Comparison of ENCODE assay signal across 14 cellular contexts in genomic region chr6:16391451-16391912, GRCh38.
A peak's percentile ranks its signal among the peaks of the same experiment; 100 is the strongest.
DNase-seq lines count a peak whose midpoint lies in the region; ATAC-seq and TF ChIP-seq lines count a peak whose summit lies in the region.
"Had no signal": no experiment of that assay in that cellular context is flagged by ENCODE, and none has a peak within 500 bp of the region (broad histone marks: within the 10 kb centered on the region; RNA-seq: fewer than 3 reads in every experiment).

No MANE protein-coding gene starts in this region.

- peak overlapping the region; percentile 85 for H3K14ac ChIP-seq in IMR-90 (replicated peaks; ENCODE audit: low read depth, low read length)

- ATAC-seq in IMR-90 (ENCODE audit: low read depth) = peak; percentile 66
- peak; percentile 28 to 83 (median 62) for ATAC-seq in right lobe of liver
- no peak for ATAC-seq in thoracic aorta (ENCODE audit: insufficient number of reproducible peaks, low FRiP score, low read depth)
- no peak for ATAC-seq in GM18870 (IDR thresholded peaks at IDR 0.05; ENCODE audit: unreplicated experiment)
- ATAC-seq: PC-3; stimulated activated naive CD8-positive, alpha-beta T cell treated with anti-CD3 and anti-CD28 coated beads, Interleukin-15, Interleukin-2, amounts not matched to agents 100 U/mL and 50 U/mL, for 24 hours had no signal

- peak overlapping the region; percentile 64; the same call in 1 of the 2 replicates for H3K4me2 ChIP-seq in IMR-90 (ENCODE audit: low read depth, low read length)

- H4K8ac ChIP-seq in IMR-90 (ENCODE audit: low read depth in 2 of 2, low read length in 2 of 2) = peak overlapping the region; percentile 68 to 79; a peak in 3 of 4 replicates

- dilution Hi-C loops in IMR-90 (cut with HindIII; ENCODE audit: low sequenced_read_pairs, unreplicated experiment) = no loop called here

- no peaks in the 10 kb centered on the region; the same call in 1 of the 2 replicates for H3K36me3 ChIP-seq in IMR-90 (ENCODE audit: control insufficient read depth, insufficient read depth, low read length)
- no peaks in the 10 kb centered on the region for H3K36me3 ChIP-seq in right lobe of liver
- no peaks in the 10 kb centered on the region for H3K36me3 ChIP-seq in thoracic aorta

- H3K4ac ChIP-seq in IMR-90 (ENCODE audit: low read depth, low read length) = peak overlapping the region; percentile 93

- H3K9me3 ChIP-seq in IMR-90 (ENCODE audit: control insufficient read depth, insufficient read depth, low read length) (no peaks in the 10 kb centered on the region), right lobe of liver (no peaks in the 10 kb centered on the region), thoracic aorta (no peaks in the 10 kb centered on the region)

- peak overlapping the region; percentile 63 for H2AFZ ChIP-seq in IMR-90 (replicated peaks; ENCODE audit: low read length, poor library complexity)

- H3K27me3 ChIP-seq in IMR-90 (ENCODE audit: control insufficient read depth, insufficient read depth, low read length) = no peaks in the 10 kb centered on the region
- no peaks in the 10 kb centered on the region for H3K27me3 ChIP-seq in right lobe of liver
- no peaks in the 10 kb centered on the region for H3K27me3 ChIP-seq in thoracic aorta (replicated peaks; ENCODE audit: insufficient read depth)

- H4K20me1 ChIP-seq in IMR-90 (ENCODE audit: insufficient read depth, low read length) = no peaks in the 10 kb centered on the region

- no peak for TF ChIP-seq RAD21 in IMR-90 (IDR thresholded peaks at IDR 0.05; ENCODE audit: low read length)

- peaks cover 10% of the 10 kb centered on the region for H3K9me1 ChIP-seq in IMR-90 (ENCODE audit: insufficient read depth, low read length)

- peaks cover 15 to 18% of the 10 kb centered on the region in 2 experiments for H3K79me1 ChIP-seq in IMR-90 (ENCODE audit: low read depth in 1 of 2, low read length in 2 of 2)

- CTCF ChIA-PET in IMR-90 (lab: Yijun Ruan, JAX) = no interaction called here

- peak overlapping the region; percentile 92 for H2AK5ac ChIP-seq in IMR-90 (ENCODE audit: low read depth, low read length)

- H3K4me3 ChIP-seq in IMR-90 (ENCODE audit: insufficient read depth, low read depth, low read length) (no peak overlapping the region), right lobe of liver (no peak overlapping the region), thoracic aorta (no peak overlapping the region)

- TF ChIP-seq CTCF in IMR-90 (conservative IDR thresholded peaks at IDR 0.05; ENCODE audit: low read depth, low read length) (no peak), right lobe of liver (IDR thresholded peaks at IDR 0.05) (no peak), thoracic aorta (IDR thresholded peaks at IDR 0.05) (no peak)

- peak overlapping the region; percentile 89 for H2BK20ac ChIP-seq in IMR-90 (ENCODE audit: low read depth, low read length)

- BruUV-seq in IMR-90 (replicated peaks; lab: Mats Ljungman, UMichigan) = no TSS peak

- peak overlapping the region; percentile 77 for H3K23ac ChIP-seq in IMR-90 (ENCODE audit: low read depth, low read length)

- peak overlapping the region; percentile 44 for H3K18ac ChIP-seq in IMR-90 (ENCODE audit: low read depth, low read length)

- H2BK5ac ChIP-seq in IMR-90 (ENCODE audit: low read depth, low read length, poor library complexity, severe bottlenecking) = peak overlapping the region; percentile 82

- H2BK120ac ChIP-seq in IMR-90 (ENCODE audit: low read depth, low read length) = peak overlapping the region; percentile 96

- no peak overlapping the region for H3K9ac ChIP-seq in IMR-90 (ENCODE audit: low read depth, low read length)

- H3K27ac ChIP-seq in IMR-90 (ENCODE audit: insufficient read depth, low read length) (peak overlapping the region; percentile 85), right lobe of liver (peak overlapping the region; percentile 30 to 63 (median 49)), thoracic aorta (peak overlapping the region; percentile 60 to 67)

- intact Hi-C loops in IMR-90 (cut with micrococcal nuclease) (no loop called here), right lobe of liver (cut with DNase I) (no loop called here)

- TF ChIP-seq POLR2A in IMR-90 (IDR thresholded peaks at IDR 0.05; ENCODE audit: low read depth, low read length) (no peak), right lobe of liver (IDR thresholded peaks at IDR 0.05) (no peak)

- H4K91ac ChIP-seq in IMR-90 (ENCODE audit: insufficient read depth, low read depth, low read length) = peak overlapping the region; percentile 87

- POLR2A ChIA-PET in IMR-90 (lab: Charles Lee; ENCODE audit: unreplicated experiment) = no interaction called here

- in situ Hi-C loops in IMR-90 (cut with MboI; ENCODE audit: low sequenced_read_pairs) (no loop called here), ACHN (cut with HindIII; ENCODE audit: low pct_ligation_motif_present, low pct_unique_long_range_greater_than_20kb, low sequenced_read_pairs) (no loop called here)

- peak overlapping the region; percentile 66; the same call in 2 of the 3 replicates for H2BK15ac ChIP-seq in IMR-90 (ENCODE audit: low read depth, low read length)

- peak overlapping the region; percentile 40 for H4K5ac ChIP-seq in IMR-90 (ENCODE audit: low read depth, low read length)

- H3K4me1 ChIP-seq in IMR-90 (ENCODE audit: control insufficient read depth, insufficient read depth, low read length) (peaks cover 19% of the 10 kb centered on the region), right lobe of liver (peaks cover 0 to 13% (median 2%) of the 10 kb centered on the region in 4 donors), thoracic aorta (ENCODE audit: control insufficient read depth in 1 of 2, low read depth in 2 of 2) (peaks cover 11 to 17% of the 10 kb centered on the region in 2 donors)

- H2AK9ac ChIP-seq in IMR-90 (replicated peaks; ENCODE audit: low read depth, low read length, poor library complexity) = peak overlapping the region; percentile 56

- H3K56ac ChIP-seq in IMR-90 (ENCODE audit: extremely low read depth, insufficient read depth, low read length) = peak overlapping the region; percentile 39; the same call in 1 of the 2 replicates

- no CpG with 5 or more reads among the region's 2 CpGs for WGBS in IMR-90 (ENCODE audit: extremely low coverage in 2 of 2, insufficient read length in 1 of 2), 2 experiments
- WGBS in right lobe of liver (ENCODE audit: insufficient coverage, low coverage, low lambda C conversion rate, missing lambda C conversion rate) = 40% methylated on average over 2 of the region's 2 CpGs

- peak; percentile 68 for DNase-seq in IMR-90
- peak; percentile 31 for DNase-seq in dedifferentiated amniotic fluid mesenchymal stem cell (ENCODE audit: extremely low spot score)
- peak in 2 of 3 donors; percentile 27 to 55 for DNase-seq in right lobe of liver
- DNase-seq in thoracic aorta (ENCODE audit: low spot score) = no peak
- no peak for DNase-seq in ACHN
- DNase-seq in DMS153 treated with DMSO at 0.1 percent for 48 hours (lab: John Stamatoyannopoulos, UW; ENCODE audit: unreplicated experiment) = no peak
- no peak for DNase-seq in DMS53 (lab: John Stamatoyannopoulos, UW)
- DNase-seq: activated CD8-positive, alpha-beta memory T cell treated with anti-CD3 and anti-CD28 coated beads for 24 hours; COR-L47; MV-4-11; PC-3; stimulated activated CD4-positive, alpha-beta T cell treated with anti-CD3 and anti-CD28 coated beads, Interleukin-4, amount 100 ng/mL, for 24 hours; stimulated activated naive CD8-positive, alpha-beta T cell treated with anti-CD3 and anti-CD28 coated beads, Interleukin-15, Interleukin-2, amounts not matched to agents 100 U/mL and 50 U/mL, for 24 hours had no signal

TF ChIP-seq in IMR-90, 13 proteins besides CTCF, POLR2A, EP300 and RAD21:
- no peak for TF ChIP-seq FOS (IDR thresholded peaks at IDR 0.05; ENCODE audit: low read depth, low read length)
- TF ChIP-seq, protein P1, sequence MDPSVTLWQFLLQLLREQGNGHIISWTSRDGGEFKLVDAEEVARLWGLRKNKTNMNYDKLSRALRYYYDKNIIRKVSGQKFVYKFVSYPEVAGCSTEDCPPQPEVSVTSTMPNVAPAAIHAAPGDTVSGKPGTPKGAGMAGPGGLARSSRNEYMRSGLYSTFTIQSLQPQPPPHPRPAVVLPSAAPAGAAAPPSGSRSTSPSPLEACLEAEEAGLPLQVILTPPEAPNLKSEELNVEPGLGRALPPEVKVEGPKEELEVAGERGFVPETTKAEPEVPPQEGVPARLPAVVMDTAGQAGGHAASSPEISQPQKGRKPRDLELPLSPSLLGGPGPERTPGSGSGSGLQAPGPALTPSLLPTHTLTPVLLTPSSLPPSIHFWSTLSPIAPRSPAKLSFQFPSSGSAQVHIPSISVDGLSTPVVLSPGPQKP (IDR thresholded peaks at IDR 0.05; ENCODE audit: borderline replicate concordance, low read depth, low read length) = no peak
- TF ChIP-seq NFE2L2 (IDR thresholded peaks at IDR 0.05; ENCODE audit: low read depth, low read length) = no peak

Comparison
In these comparisons a context has a peak if more than half of its experiments do, and no peak if none do; other contexts are left out.
1. ATAC-seq: peak in IMR-90 (single experiment) and right lobe of liver (4 of 4); none in thoracic aorta (single experiment) and GM18870 (single experiment).
2. DNase-seq: peak in IMR-90 (single experiment), dedifferentiated amniotic fluid mesenchymal stem cell (single experiment) and right lobe of liver (2 of 3); none in thoracic aorta (single experiment), ACHN (single experiment), DMS153 treated with DMSO at 0.1 percent for 48 hours (single experiment) and DMS53 (single experiment).
3. Peak in every context shown above with its lines, with median percentiles within 50 percentile points of each other: H3K27ac ChIP-seq.